Comparison of ENCODE assay signal across 9 cellular contexts in genomic region chr19:18401580-18402112, GRCh38. TPM values are rescaled to one million over a fixed set of nuclear protein-coding genes. Genes with fewer than 3 reads are reported as not detected.
DNase-seq lines count a peak whose midpoint lies in the region; ATAC-seq, FAIRE-seq and TF ChIP-seq lines count a peak whose summit lies in the region.
"Had no signal": no experiment of that assay in that cellular context is flagged by ENCODE, and none has a peak within 500 bp of the region (broad histone marks: within the 10 kb centered on the region; RNA-seq: fewer than 3 reads in every experiment).

No MANE protein-coding gene starts in this region.

- no peak overlapping the region for H2BK5ac ChIP-seq in neuronal stem cell (ENCODE audit: low read length)

- no CpG with 5 or more reads among the region's 7 CpGs for WGBS in neuronal stem cell (ENCODE audit: extremely low coverage in 2 of 2, insufficient read length in 2 of 2, insufficient replicate concordance in 1 of 2), 2 donors

- H3K4ac ChIP-seq in neuronal stem cell (ENCODE audit: low read length) = no peak overlapping the region

- H4K91ac ChIP-seq in neuronal stem cell (ENCODE audit: low read depth, low read length, poor library complexity) = no peak overlapping the region

- CTCF ChIA-PET in AG04450 (lab: Charles Lee) = interaction anchor here (0.6 to 1.7 kb wide), 10 partner anchors 9 to 209 kb away, joined by 3 to 7 read pairs (median 4); no protein-coding TSS in a partner anchor

- no peak overlapping the region for H3K9ac ChIP-seq in neuronal stem cell (ENCODE audit: low read depth, low read length, poor library complexity)

- no peaks in the 10 kb centered on the region for H3K9me3 ChIP-seq in AG04450 (ENCODE audit: control insufficient read depth, insufficient read depth, low read length)
- no peaks in the 10 kb centered on the region for H3K9me3 ChIP-seq in neuronal stem cell (replicated peaks in 1 of 2; ENCODE audit: control insufficient read depth in 2 of 2, insufficient read depth in 1 of 2, low read depth in 1 of 2, low read length in 2 of 2)

- no peaks in the 10 kb centered on the region for H3K36me3 ChIP-seq in neuronal stem cell (replicated peaks in 1 of 2; ENCODE audit: control insufficient read depth in 2 of 2, insufficient read depth in 2 of 2, low read length in 2 of 2)

- no peak overlapping the region for H4K8ac ChIP-seq in neuronal stem cell (ENCODE audit: low read depth, low read length)

- FAIRE-seq in GM19239 (lab: Jason Lieb, UNC) = peak; percentile 51

- peak; percentile 62 for TF ChIP-seq CTCF in AG04450 (IDR thresholded peaks at IDR 0.05; ENCODE audit: low read depth, low read length)
- TF ChIP-seq CTCF in epithelial cell of proximal tubule (conservative IDR thresholded peaks at IDR 0.05; ENCODE audit: low read depth, low read length) = peak; percentile 66

- no peaks in the 10 kb centered on the region for H3K79me1 ChIP-seq in neuronal stem cell (ENCODE audit: low read depth, low read length)

- no peak overlapping the region for H3K4me3 ChIP-seq in AG04450 (ENCODE audit: low read depth, low read length)
- peak overlapping the region; percentile 52 for H3K4me3 ChIP-seq in epithelial cell of proximal tubule (ENCODE audit: low read depth, low read length)
- H3K4me3 ChIP-seq in neuronal stem cell (ENCODE audit: low read length in 2 of 2) = no peak overlapping the region
- H3K4me3 ChIP-seq: dorsolateral prefrontal cortex had no signal

- H3K27ac ChIP-seq in AG04450 (ENCODE audit: low read depth, low read length) (no peak overlapping the region), neuronal stem cell (replicated peaks; ENCODE audit: low read length) (no peak overlapping the region)

- no peak overlapping the region for H2BK12ac ChIP-seq in neuronal stem cell (ENCODE audit: low read length)

- no peak for DNase-seq in AG04450 (ENCODE audit: low read depth, low spot score)
- no peak for DNase-seq in GM19239 (ENCODE audit: insufficient read length, low spot score)
- DNase-seq in RKO (ENCODE audit: low spot score) = peak; percentile 74
- no peak for DNase-seq in epithelial cell of proximal tubule (ENCODE audit: low read depth)
- no peak for DNase-seq in neuronal stem cell (ENCODE audit: low spot score)
- DNase-seq in stimulated activated naive CD8-positive, alpha-beta T cell treated with anti-CD3 and anti-CD28 coated beads, Interleukin-15, Interleukin-2, amounts not matched to agents 100 U/mL and 50 U/mL, for 24 hours = no peak

- no peak overlapping the region for H3K23ac ChIP-seq in neuronal stem cell (ENCODE audit: low read depth, low read length, poor library complexity)

- H2BK15ac ChIP-seq in neuronal stem cell (ENCODE audit: low read length) = no peak overlapping the region

- H3K4me2 ChIP-seq in neuronal stem cell (ENCODE audit: insufficient read depth, low read length, poor library complexity, severe bottlenecking) = no peak overlapping the region

- peaks cover 8 to 18% of the 10 kb centered on the region in 2 donors for H3K4me1 ChIP-seq in neuronal stem cell (ENCODE audit: control insufficient read depth in 2 of 2, insufficient read depth in 1 of 2, low read depth in 1 of 2, low read length in 2 of 2)

- H3K18ac ChIP-seq in neuronal stem cell (ENCODE audit: low read length) = no peak overlapping the region

- POLR2A ChIA-PET in AG04450 (lab: Yijun Ruan, JAX) = interaction anchor here (0.8 to 1.2 kb wide), 3 partner anchors 15 to 21 kb away, joined by 3 to 7 read pairs (median 3); partner anchors contain the start of gene GDF15

- H2BK120ac ChIP-seq in neuronal stem cell (ENCODE audit: low read depth, low read length) = no peak overlapping the region

- no peaks in the 10 kb centered on the region for H3K27me3 ChIP-seq in AG04450 (ENCODE audit: control insufficient read depth, insufficient read depth, low read length)
- H3K27me3 ChIP-seq in neuronal stem cell (ENCODE audit: control insufficient read depth in 3 of 3, insufficient read depth in 3 of 3, low read depth in 1 of 3, low read length in 3 of 3) = peaks cover 0 to 4% (median 3%) of the 10 kb centered on the region in 3 experiments

- ATAC-seq in stimulated activated naive CD8-positive, alpha-beta T cell treated with anti-CD3 and anti-CD28 coated beads, Interleukin-15, Interleukin-2, amounts not matched to agents 100 U/mL and 50 U/mL, for 24 hours = no peak
- no peak for ATAC-seq in HG02610 (IDR thresholded peaks at IDR 0.05; ENCODE audit: unreplicated experiment)
- no peak for ATAC-seq in GM19397 (IDR thresholded peaks at IDR 0.05; ENCODE audit: unreplicated experiment)

- H2AK5ac ChIP-seq in neuronal stem cell (ENCODE audit: low read depth, low read length) = peak overlapping the region; percentile 70

- H3K14ac ChIP-seq in neuronal stem cell (ENCODE audit: low read length) = peak overlapping the region; percentile 21

- peak overlapping the region; percentile 64 for H2AFZ ChIP-seq in neuronal stem cell (ENCODE audit: low read length)

RNA-seq across cellular contexts. Expression of gene LRRC25, which starts 4.2 kb away (rescaled TPM):
- polyA plus RNA-seq in AG04450 (2011; rRNA removed) = 0.12 and 0.32 TPM in 2 replicates
- polyA minus RNA-seq in AG04450 (2011; rRNA and poly(A)+ RNA removed) = 0.17 and 0.60 TPM in 2 replicates
- 0.06 TPM in 1 of 2 replicates, not detected in the other for total RNA-seq in epithelial cell of proximal tubule
- 0.18 TPM for polyA plus RNA-seq in neuronal stem cell (2013, experiment 1 of 2)
- 0.10 TPM for polyA plus RNA-seq in neuronal stem cell (2013, experiment 2 of 2)

RNA-seq across cellular contexts. Expression of gene GDF15, which starts 15.7 kb away (rescaled TPM):
- polyA plus RNA-seq in AG04450 (2011; rRNA removed) = 25.0 and 35.9 TPM in 2 replicates
- 9.5 and 14.5 TPM in 2 replicates for polyA minus RNA-seq in AG04450 (2011; rRNA and poly(A)+ RNA removed)
- 76.3 and 262 TPM in 2 replicates for total RNA-seq in epithelial cell of proximal tubule
- polyA plus RNA-seq in neuronal stem cell (2013, experiment 1 of 2) = 5.3 TPM
- polyA plus RNA-seq in neuronal stem cell (2013, experiment 2 of 2) = 5.1 TPM

RNA-seq across cellular contexts. Expression of gene SSBP4, which starts 17.6 kb away (rescaled TPM):
- 9.4 and 12.6 TPM in 2 replicates for polyA plus RNA-seq in AG04450 (2011; rRNA removed)
- polyA minus RNA-seq in AG04450 (2011; rRNA and poly(A)+ RNA removed) = 18.0 and 18.5 TPM in 2 replicates
- 119 and 171 TPM in 2 replicates for total RNA-seq in epithelial cell of proximal tubule
- polyA plus RNA-seq in neuronal stem cell (2013, experiment 1 of 2) = 66.8 TPM
- 64.3 TPM for polyA plus RNA-seq in neuronal stem cell (2013, experiment 2 of 2)

RNA-seq across cellular contexts. Expression of gene ISYNA1, which starts 36.3 kb away (rescaled TPM):
- polyA plus RNA-seq in AG04450 (2011; rRNA removed) = 13.3 and 19.2 TPM in 2 replicates
- polyA minus RNA-seq in AG04450 (2011; rRNA and poly(A)+ RNA removed) = 13.2 and 18.3 TPM in 2 replicates
- 88.7 and 115 TPM in 2 replicates for total RNA-seq in epithelial cell of proximal tubule
- polyA plus RNA-seq in neuronal stem cell (2013, experiment 1 of 2) = 318 TPM
- 304 TPM for polyA plus RNA-seq in neuronal stem cell (2013, experiment 2 of 2)
